9 cellular contexts compared by ENCODE assay signal in genomic region chr5:141349917-141350619, GRCh38. TPM values are rescaled to one million over a fixed set of nuclear protein-coding genes. Genes with fewer than 3 reads are reported as not detected.
DNase-seq lines count a peak whose midpoint lies in the region; ATAC-seq and TF ChIP-seq lines count a peak whose summit lies in the region.
"Had no signal": no experiment of that assay in that cellular context is flagged by ENCODE, and none has a peak within 500 bp of the region (broad histone marks: within the 10 kb centered on the region; RNA-seq: fewer than 3 reads in every experiment).

Gene PCDHGB1, plus strand, starts transcription at chr5:141350099. Its CDS starts 162 bp downstream, at chr5:141350261.

- peaks cover 9 to 11% of the 10 kb centered on the region in 2 donors for H3K36me3 Mint-ChIP-seq in CD14-positive monocyte
- peaks cover 8% of the 10 kb centered on the region for H3K36me3 Mint-ChIP-seq in activated T-cell treated with anti-CD3 and anti-CD28 coated beads, Interleukin-2, amount 50 U/mL, for 24 hours (ENCODE audit: low read depth)

- TF ChIP-seq CTCF in CD14-positive monocyte (IDR thresholded peaks at IDR 0.05) (peak; percentile 16), gastrocnemius medialis (IDR thresholded peaks at IDR 0.05 in 4 of 5, conservative IDR thresholded peaks at IDR 0.05 in 1 of 5) (peak in 4 of 5 experiments; percentile 18 to 53 (median 38))

- intact Hi-C loops in CD14-positive monocyte (cut with micrococcal nuclease) (no loop called here), Right ventricle myocardium superior (cut with DNase I) (loop anchor here (5.0 kb wide), 1 partner anchor 62 kb away; the partner anchor contains the start of gene PCDHGA10), gastrocnemius medialis (cut with DNase I; ENCODE audit: low total_unique reads) (no loop called here)

- no peak for DNase-seq in CD14-positive monocyte (ENCODE audit: low spot score)
- peak; percentile 83 for DNase-seq in NCI-H146 (lab: John Stamatoyannopoulos, UW)
- no peak for DNase-seq in activated T-cell treated with anti-CD3 and anti-CD28 coated beads, Interleukin-2, amount 50 U/mL, for 24 hours
- DNase-seq in Right ventricle myocardium superior, result peak; percentile 55
- peak in 1 of 2 donors; percentile 42 for DNase-seq in gastrocnemius medialis

- H3K36me3 ChIP-seq in gastrocnemius medialis, result no peaks in the 10 kb centered on the region

- H3K27ac ChIP-seq in gastrocnemius medialis, result peak within 1 kb of the TSS in 1 of 4 donors; percentile 29
- H3K27ac ChIP-seq: skin epidermis had no signal

- H3K4me1 ChIP-seq in gastrocnemius medialis, result no peaks in the 10 kb centered on the region

- H3K4me1 Mint-ChIP-seq in CD14-positive monocyte, result no peaks in the 10 kb centered on the region
- no peaks in the 10 kb centered on the region for H3K4me1 Mint-ChIP-seq in activated T-cell treated with anti-CD3 and anti-CD28 coated beads, Interleukin-2, amount 50 U/mL, for 24 hours (ENCODE audit: low read depth)

- TF ChIP-seq POLR2A in gastrocnemius medialis (IDR thresholded peaks at IDR 0.05), result no peak

- peak within 1 kb of the TSS in 1 of 2 donors; percentile 71 for H3K4me3 Mint-ChIP-seq in CD14-positive monocyte
- peak within 1 kb of the TSS; percentile 47 for H3K4me3 Mint-ChIP-seq in activated T-cell treated with anti-CD3 and anti-CD28 coated beads, Interleukin-2, amount 50 U/mL, for 24 hours

- H3K27me3 ChIP-seq in gastrocnemius medialis, result peaks cover 0 to 26% (median 9%) of the 10 kb centered on the region in 3 donors

- H3K9me3 ChIP-seq in gastrocnemius medialis, result peaks cover 0 to 3% (median 3%) of the 10 kb centered on the region in 3 donors

- peak; percentile 54 for ATAC-seq in GM18909 (IDR thresholded peaks at IDR 0.05; ENCODE audit: poor library complexity, unreplicated experiment)
- ATAC-seq in Right ventricle myocardium superior (ENCODE audit: poor library complexity), result peak; percentile 82
- peak; percentile 42 to 87 for ATAC-seq in gastrocnemius medialis
- ATAC-seq in HG03342 (IDR thresholded peaks at IDR 0.05; ENCODE audit: unreplicated experiment), result no peak
- no peak for ATAC-seq in GM21447 (IDR thresholded peaks at IDR 0.05; ENCODE audit: unreplicated experiment)

- H3K4me3 ChIP-seq in gastrocnemius medialis, result peak within 1 kb of the TSS; percentile 14 to 31 (median 27)
- H3K4me3 ChIP-seq: skin epidermis had no signal

- H3K9me3 Mint-ChIP-seq in CD14-positive monocyte, result peaks cover 37 to 76% (median 67%) of the 10 kb centered on the region in 7 donors
- H3K9me3 Mint-ChIP-seq in activated T-cell treated with anti-CD3 and anti-CD28 coated beads, Interleukin-2, amount 50 U/mL, for 24 hours, result peaks cover 38% of the 10 kb centered on the region

- peaks cover 32 to 58% (median 51%) of the 10 kb centered on the region in 3 donors for H3K27me3 Mint-ChIP-seq in CD14-positive monocyte (ENCODE audit: low read depth in 3 of 3)
- H3K27me3 Mint-ChIP-seq in activated T-cell treated with anti-CD3 and anti-CD28 coated beads, Interleukin-2, amount 50 U/mL, for 24 hours, result peaks cover 89% of the 10 kb centered on the region

- H3K27ac Mint-ChIP-seq in CD14-positive monocyte, result no peak within 1 kb of the TSS
- no peak within 1 kb of the TSS for H3K27ac Mint-ChIP-seq in activated T-cell treated with anti-CD3 and anti-CD28 coated beads, Interleukin-2, amount 50 U/mL, for 24 hours

- in situ Hi-C loops in gastrocnemius medialis (cut with MboI; ENCODE audit: low sequenced_read_pairs in 4 of 4), result loop anchor here in 1 of 4 donors (10.0 kb wide), 1 partner anchor 215 kb away; no protein-coding TSS in a partner anchor

RNA-seq across cellular contexts. Expression of gene PCDHGB1, which starts in this region (rescaled TPM):
- polyA plus RNA-seq in CD14-positive monocyte, result not detected
- total RNA-seq in Right ventricle myocardium superior, result 7.8 TPM
- 1 to 10 TPM in 1 of 4 donors, under 1 TPM in 3; 0.20 to 1.1 (median 0.74) TPM for total RNA-seq in gastrocnemius medialis

Comparison
In these comparisons a context has a peak if more than half of its experiments do, and no peak if none do; other contexts are left out.
1. DNase-seq: peak in NCI-H146 (single experiment) and Right ventricle myocardium superior (single experiment); none in CD14-positive monocyte (single experiment) and activated T-cell treated with anti-CD3 and anti-CD28 coated beads, Interleukin-2, amount 50 U/mL, for 24 hours (single experiment).
2. ATAC-seq: peak in GM18909 (single experiment), Right ventricle myocardium superior (single experiment) and gastrocnemius medialis (2 of 2); none in HG03342 (single experiment) and GM21447 (single experiment).